In genomic region chr15:79430901-79431635, GRCh38 we compare ENCODE assay signal across 10 cellular contexts. TPM values are rescaled to one million over a fixed set of nuclear protein-coding genes. Genes with fewer than 3 reads are reported as not detected.
A peak's percentile ranks its signal among the peaks of the same experiment; 100 is the strongest.
DNase-seq lines count a peak whose midpoint lies in the region; ATAC-seq and TF ChIP-seq lines count a peak whose summit lies in the region.
"Had no signal": no experiment of that assay in that cellular context is flagged by ENCODE, and none has a peak within 500 bp of the region (broad histone marks: within the 10 kb centered on the region; RNA-seq: fewer than 3 reads in every experiment).

No MANE protein-coding gene starts in this region.

- no peak for ATAC-seq in Right ventricle myocardium superior (ENCODE audit: poor library complexity)
- ATAC-seq: activated CD4-positive, CD25-positive, alpha-beta regulatory T cell treated with anti-CD3 and anti-CD28 coated beads, Interleukin-2, amount 50 U/mL, for 24 hours had no signal

- H3K27me3 ChIP-seq in left ventricle myocardium inferior (ENCODE audit: low read depth) (peaks cover 100% of the 10 kb centered on the region), vagina (peaks cover 14% of the 10 kb centered on the region), thyroid gland (peaks cover 13% of the 10 kb centered on the region)

- TF ChIP-seq CTCF in left ventricle myocardium inferior (IDR thresholded peaks at IDR 0.05; ENCODE audit: borderline replicate concordance) (no peak), chondrocyte (IDR thresholded peaks at IDR 0.05) (no peak), mesothelial cell of epicardium (IDR thresholded peaks at IDR 0.05; ENCODE audit: unreplicated experiment) (no peak), vagina (IDR thresholded peaks at IDR 0.05) (no peak), thyroid gland (IDR thresholded peaks at IDR 0.05) (no peak)

- H3K9me3 ChIP-seq in left ventricle myocardium inferior (replicated peaks) (no peaks in the 10 kb centered on the region), vagina (no peaks in the 10 kb centered on the region), thyroid gland (no peaks in the 10 kb centered on the region)

- H3K27ac Mint-ChIP-seq in chondrocyte (ENCODE audit: unreplicated experiment) (no peak overlapping the region), mesothelial cell of epicardium (no peak overlapping the region)

- peaks cover 17% of the 10 kb centered on the region for H3K4me1 ChIP-seq in left ventricle myocardium inferior
- peaks cover 19% of the 10 kb centered on the region for H3K4me1 ChIP-seq in vagina
- peaks cover 13 to 22% of the 10 kb centered on the region in 2 donors for H3K4me1 ChIP-seq in thyroid gland

- H3K27ac ChIP-seq in left ventricle myocardium inferior (replicated peaks) = no peak overlapping the region
- no peak overlapping the region for H3K27ac ChIP-seq in vagina
- no peak overlapping the region for H3K27ac ChIP-seq in thyroid gland

- H3K4me3 ChIP-seq in left ventricle myocardium inferior (peak overlapping the region; percentile 64), vagina (peak overlapping the region; percentile 36 to 40), thyroid gland (replicated peaks in 1 of 3) (peak overlapping the region in 1 of 3 donors; percentile 27)

- intact Hi-C loops in left ventricle myocardium inferior (cut with micrococcal nuclease) (no loop called here), Right ventricle myocardium superior (cut with DNase I) (no loop called here), vagina (cut with DNase I) (no loop called here), thyroid gland (cut with DNase I) (no loop called here)

- H3K36me3 Mint-ChIP-seq in chondrocyte (ENCODE audit: low read depth) (peaks cover 4% of the 10 kb centered on the region), mesothelial cell of epicardium (no peaks in the 10 kb centered on the region)

- H3K27me3 Mint-ChIP-seq in chondrocyte (ENCODE audit: low read depth) = peaks cover 49% of the 10 kb centered on the region
- peaks cover 90% of the 10 kb centered on the region for H3K27me3 Mint-ChIP-seq in mesothelial cell of epicardium (ENCODE audit: low read depth)

- TF ChIP-seq POLR2A in vagina (IDR thresholded peaks at IDR 0.05) (no peak), thyroid gland (IDR thresholded peaks at IDR 0.05) (no peak)

- peaks cover 14% of the 10 kb centered on the region for H3K4me1 Mint-ChIP-seq in chondrocyte (ENCODE audit: low read depth)
- H3K4me1 Mint-ChIP-seq in mesothelial cell of epicardium = peaks cover 17% of the 10 kb centered on the region

- WGBS in thyroid gland, 2 donors = 20 to 25% methylated on average over 10 to 14 of the region's 14 CpGs

- H3K4me3 Mint-ChIP-seq in chondrocyte (ENCODE audit: unreplicated experiment) (peak overlapping the region; percentile 74), mesothelial cell of epicardium (peak overlapping the region; percentile 69)

- DNase-seq in left ventricle myocardium inferior (no peak), Right ventricle myocardium superior (no peak), chondrocyte (ENCODE audit: low spot score) (no peak), mesothelial cell of epicardium (ENCODE audit: low spot score in 2 of 2, unreplicated experiment in 2 of 2) (no peak), vagina (ENCODE audit: extremely low spot score in 2 of 2) (no peak), thyroid gland (no peak), NCI-H1436 (lab: John Stamatoyannopoulos, UW) (no peak), amniotic stem cell (lab: John Stamatoyannopoulos, UW) (no peak)
- DNase-seq: NCI-H446 treated with DMSO at 0.1 percent for 48 hours had no signal

- H3K36me3 ChIP-seq in left ventricle myocardium inferior = no peaks in the 10 kb centered on the region
- no peaks in the 10 kb centered on the region for H3K36me3 ChIP-seq in vagina
- no peaks in the 10 kb centered on the region for H3K36me3 ChIP-seq in thyroid gland

- H3K9me3 Mint-ChIP-seq in chondrocyte (ENCODE audit: low read depth) = no peaks in the 10 kb centered on the region
- no peaks in the 10 kb centered on the region for H3K9me3 Mint-ChIP-seq in mesothelial cell of epicardium

RNA-seq across cellular contexts. Expression of gene MINAR1, which starts 1.1 kb away (rescaled TPM):
- total RNA-seq in left ventricle myocardium inferior (0.05 TPM), Right ventricle myocardium superior (0.03 TPM), chondrocyte (3.8 to 4.2 TPM (median 4.0 TPM) in 3 replicates), mesothelial cell of epicardium (2.2 to 2.6 TPM (median 2.4 TPM) in 3 replicates), vagina (0.74 TPM), thyroid gland (1 to 10 TPM in 3 of 4 donors, under 1 TPM in 1; 0.67 to 1.3 (median 1.1) TPM)
